14 cellular contexts compared by ENCODE assay signal in genomic region chr17:49715221-49715620, GRCh38. TPM values are rescaled to one million over a fixed set of nuclear protein-coding genes. Genes with fewer than 3 reads are reported as not detected.
DNase-seq lines count a peak whose midpoint lies in the region; ATAC-seq and TF ChIP-seq lines count a peak whose summit lies in the region.
"Had no signal": no experiment of that assay in that cellular context is flagged by ENCODE, and none has a peak within 500 bp of the region (broad histone marks: within the 10 kb centered on the region; RNA-seq: fewer than 3 reads in every experiment).

No MANE protein-coding gene starts in this region.

- DNase-seq in activated CD4-positive, CD25-positive, alpha-beta regulatory T cell (lab: John Stamatoyannopoulos, UW): no peak
- DNase-seq in activated B cell treated with CpG ODN at 0.5 μM for 24 hours: no peak
- DNase-seq in body of pancreas: no peak
- peak; percentile 20 to 23 for DNase-seq in stimulated activated CD4-positive, alpha-beta T cell treated with anti-CD3 and anti-CD28 coated beads, Interleukin-2, amount 100 ng/mL, for 48 hours
- DNase-seq in glutamatergic neuron: no peak
- DNase-seq in GM19240 (ENCODE audit: insufficient read length, low spot score): no peak
- DNase-seq in testis: no peak
- DNase-seq: DMS79, kidney glomerular epithelial cell, NCI-H2029, SW 1271 had no signal

- H3K36me3 Mint-ChIP-seq in activated B cell treated with CpG ODN at 0.5 μM for 24 hours (ENCODE audit: low read depth) (peaks cover 87% of the 10 kb centered on the region), glutamatergic neuron (ENCODE audit: unreplicated experiment) (no peaks in the 10 kb centered on the region)

- H3K4me1 Mint-ChIP-seq in activated B cell treated with CpG ODN at 0.5 μM for 24 hours (peaks cover 14% of the 10 kb centered on the region), glutamatergic neuron (ENCODE audit: low read depth, unreplicated experiment) (no peaks in the 10 kb centered on the region)
- H3K4me1 Mint-ChIP-seq: neural progenitor cell had no signal

- POLR2A ChIA-PET in activated B cell treated with CpG ODN at 0.5 μM for 24 hours (lab: Charles Lee): interaction anchor here (0.5 to 1.4 kb wide), 3 partner anchors 9 to 78 kb away, joined by 3 to 7 read pairs (median 6); partner anchors contain the start of gene FAM117A

- H3K27ac ChIP-seq in body of pancreas (peak overlapping the region in 3 of 4 donors; percentile 22 to 65 (median 51)), testis (no peak overlapping the region)
- H3K27ac ChIP-seq: A549, neural progenitor cell had no signal

- H3K4me3 ChIP-seq in body of pancreas (no peak overlapping the region), testis (no peak overlapping the region)
- H3K4me3 ChIP-seq: A549, neural progenitor cell had no signal

- TF ChIP-seq POLR2A in body of pancreas (IDR thresholded peaks at IDR 0.05) (no peak), testis (IDR thresholded peaks at IDR 0.05) (no peak)

- H3K27me3 ChIP-seq in body of pancreas: no peaks in the 10 kb centered on the region
- no peaks in the 10 kb centered on the region for H3K27me3 ChIP-seq in testis
- H3K27me3 ChIP-seq: neural progenitor cell had no signal

- CTCF ChIA-PET in activated B cell treated with CpG ODN at 0.5 μM for 24 hours (lab: Charles Lee): no interaction called here

- no peaks in the 10 kb centered on the region for H3K9me3 ChIP-seq in body of pancreas
- H3K9me3 ChIP-seq in testis: no peaks in the 10 kb centered on the region
- H3K9me3 ChIP-seq: A549 had no signal

- ATAC-seq in activated CD4-positive, CD25-positive, alpha-beta regulatory T cell treated with anti-CD3 and anti-CD28 coated beads, Interleukin-2, amount 50 U/mL, for 24 hours: peak; percentile 60 to 65
- no peak for ATAC-seq in activated B cell treated with CpG ODN at 0.5 μM for 24 hours (ENCODE audit: low read depth)
- no peak for ATAC-seq in body of pancreas
- ATAC-seq: A549 had no signal

- H3K27ac Mint-ChIP-seq in activated B cell treated with CpG ODN at 0.5 μM for 24 hours: peak overlapping the region; percentile 67
- H3K27ac Mint-ChIP-seq in glutamatergic neuron (ENCODE audit: unreplicated experiment): no peak overlapping the region
- H3K27ac Mint-ChIP-seq: neural progenitor cell had no signal

- no peaks in the 10 kb centered on the region for H3K27me3 Mint-ChIP-seq in activated B cell treated with CpG ODN at 0.5 μM for 24 hours
- H3K27me3 Mint-ChIP-seq in glutamatergic neuron (ENCODE audit: unreplicated experiment): no peaks in the 10 kb centered on the region

- no peaks in the 10 kb centered on the region for H3K9me3 Mint-ChIP-seq in activated B cell treated with CpG ODN at 0.5 μM for 24 hours
- no peaks in the 10 kb centered on the region for H3K9me3 Mint-ChIP-seq in glutamatergic neuron (ENCODE audit: unreplicated experiment)
- H3K9me3 Mint-ChIP-seq: neural progenitor cell had no signal

- peaks cover 0 to 9% of the 10 kb centered on the region in 2 donors for H3K36me3 ChIP-seq in body of pancreas (replicated peaks in 1 of 2; ENCODE audit: insufficient read depth in 1 of 2, low read depth in 2 of 2)
- H3K36me3 ChIP-seq in testis (ENCODE audit: low read depth, missing control alignments): no peaks in the 10 kb centered on the region
- H3K36me3 ChIP-seq: neural progenitor cell had no signal

- H3K4me1 ChIP-seq in body of pancreas (peaks cover 33% of the 10 kb centered on the region), testis (no peaks in the 10 kb centered on the region)
- H3K4me1 ChIP-seq: A549, neural progenitor cell had no signal

- intact Hi-C loops in activated B cell treated with CpG ODN at 0.5 μM for 24 hours (cut with micrococcal nuclease): no loop called here
- intact Hi-C loops in body of pancreas (cut with DNase I): loop anchor here (5.0 kb wide), 1 partner anchor 62 kb away; no protein-coding TSS in a partner anchor
- intact Hi-C loops in testis (cut with DNase I; ENCODE audit: low total_unique reads): no loop called here

- no peak overlapping the region for H3K4me3 Mint-ChIP-seq in activated B cell treated with CpG ODN at 0.5 μM for 24 hours
- no peak overlapping the region for H3K4me3 Mint-ChIP-seq in glutamatergic neuron (ENCODE audit: unreplicated experiment)
- H3K4me3 Mint-ChIP-seq: neural progenitor cell had no signal

- 35 to 38% methylated on average over 4 of the region's 4 CpGs for WGBS in body of pancreas, 2 donors
- WGBS in testis, 2 donors: 72 to 77% methylated on average over 4 of the region's 4 CpGs

- TF ChIP-seq CTCF in activated B cell treated with CpG ODN at 0.5 μM for 24 hours (IDR thresholded peaks at IDR 0.05): no peak
- TF ChIP-seq CTCF in body of pancreas (IDR thresholded peaks at IDR 0.05): no peak
- TF ChIP-seq CTCF in glutamatergic neuron (IDR thresholded peaks at IDR 0.05; ENCODE audit: partially characterized antibody, unreplicated experiment): no peak
- TF ChIP-seq CTCF in testis (IDR thresholded peaks at IDR 0.05): no peak

RNA-seq across cellular contexts. Expression of gene SLC35B1, which starts 7.5 kb away (rescaled TPM):
- total RNA-seq in activated B cell treated with CpG ODN at 0.5 μM for 24 hours (51.8 and 53.8 TPM in 2 replicates), body of pancreas (10 to 100 TPM; 30.3 to 36.6 TPM), glutamatergic neuron (ENCODE audit: unreplicated experiment) (123 TPM), testis (10 to 100 TPM; 39.9 to 45.4 TPM)
- 66.3 TPM for polyA plus RNA-seq in testis (ENCODE audit: insufficient read depth, low read depth, low replicate concordance)

RNA-seq across cellular contexts. Expression of gene SPOP, which starts 37.3 kb away (rescaled TPM):
- 57.4 and 65.8 TPM in 2 replicates for total RNA-seq in activated B cell treated with CpG ODN at 0.5 μM for 24 hours
- 10 to 100 TPM; 42.3 to 57.4 TPM for total RNA-seq in body of pancreas
- total RNA-seq in glutamatergic neuron (ENCODE audit: unreplicated experiment): 49.5 TPM
- total RNA-seq in testis: 10 to 100 TPM; 52.0 to 60.6 TPM
- polyA plus RNA-seq in testis (ENCODE audit: insufficient read depth, low read depth, low replicate concordance): 39.6 TPM

RNA-seq across cellular contexts. Expression of gene FAM117A, which starts 48.7 kb away (rescaled TPM):
- total RNA-seq in activated B cell treated with CpG ODN at 0.5 μM for 24 hours (27.7 and 30.0 TPM in 2 replicates), body of pancreas (10 to 100 TPM in 1 of 2 donors, 1 to 10 TPM in 1; 4.3 to 11.7 TPM), glutamatergic neuron (ENCODE audit: unreplicated experiment) (11.9 TPM), testis (10 to 100 TPM; 30.2 to 38.1 TPM)
- 67.3 TPM for polyA plus RNA-seq in testis (ENCODE audit: insufficient read depth, low read depth, low replicate concordance)

Comparison
In these comparisons a context has a peak if more than half of its experiments do, and no peak if none do; other contexts are left out.
1. ATAC-seq: peak in activated CD4-positive, CD25-positive, alpha-beta regulatory T cell treated with anti-CD3 and anti-CD28 coated beads, Interleukin-2, amount 50 U/mL, for 24 hours (2 of 2); none in activated B cell treated with CpG ODN at 0.5 μM for 24 hours (single experiment) and body of pancreas (single experiment).
2. DNase-seq: peak in stimulated activated CD4-positive, alpha-beta T cell treated with anti-CD3 and anti-CD28 coated beads, Interleukin-2, amount 100 ng/mL, for 48 hours (2 of 2); none in activated CD4-positive, CD25-positive, alpha-beta regulatory T cell (0 of 4), activated B cell treated with CpG ODN at 0.5 μM for 24 hours (single experiment), body of pancreas (0 of 4), glutamatergic neuron (single experiment), GM19240 (single experiment) and testis (single experiment).
3. H3K27ac ChIP-seq: peak in body of pancreas (3 of 4); none in testis (0 of 2).